10 cellular contexts compared by ENCODE assay signal in genomic region chr2:109644571-109645275, GRCh38. TPM values are rescaled to one million over a fixed set of nuclear protein-coding genes. Genes with fewer than 3 reads are reported as not detected.
DNase-seq lines count a peak whose midpoint lies in the region; ATAC-seq and TF ChIP-seq lines count a peak whose summit lies in the region.
"Had no signal": no experiment of that assay in that cellular context is flagged by ENCODE, and none has a peak within 500 bp of the region (broad histone marks: within the 10 kb centered on the region; RNA-seq: fewer than 3 reads in every experiment).

No MANE protein-coding gene starts in this region.

- peaks cover 36% of the 10 kb centered on the region for H3K4me1 Mint-ChIP-seq in nephron progenitor cell
- H3K4me1 Mint-ChIP-seq: activated naive CD8-positive, alpha-beta T cell treated with anti-CD3 and anti-CD28 coated beads, Interleukin-2, amount 50 U/mL, for 24 hours; natural killer cell had no signal

- no peaks in the 10 kb centered on the region for H3K9me3 Mint-ChIP-seq in nephron progenitor cell
- H3K9me3 Mint-ChIP-seq: activated naive CD8-positive, alpha-beta T cell treated with anti-CD3 and anti-CD28 coated beads, Interleukin-2, amount 50 U/mL, for 24 hours; natural killer cell had no signal

- no peak overlapping the region for H3K4me3 ChIP-seq in esophagus squamous epithelium

- DNase-seq in NCI-H446 treated with DMSO at 0.1 percent for 48 hours (lab: John Stamatoyannopoulos, UW) (peak; percentile 29), esophagus squamous epithelium (lab: John Stamatoyannopoulos, UW) (no peak), nephron progenitor cell (peak; percentile 39), NOMO-1 treated with DMSO at 0.1 percent for 48 hours (lab: John Stamatoyannopoulos, UW; ENCODE audit: unreplicated experiment) (no peak)
- no peak for DNase-seq in activated CD4-positive, alpha-beta T cell treated with anti-CD3 and anti-CD28 coated beads for 4 hours
- no peak for DNase-seq in stimulated activated CD4-positive, alpha-beta T cell treated with anti-CD3 and anti-CD28 coated beads, Interleukin-4, amount 100 ng/mL, for 24 hours
- DNase-seq: activated naive CD8-positive, alpha-beta T cell treated with anti-CD3 and anti-CD28 coated beads, Interleukin-2, amount 50 U/mL, for 24 hours; natural killer cell had no signal

- H3K36me3 ChIP-seq in esophagus squamous epithelium: no peaks in the 10 kb centered on the region

- H3K27me3 ChIP-seq in esophagus squamous epithelium: no peaks in the 10 kb centered on the region

- no peak for TF ChIP-seq POLR2A in esophagus squamous epithelium (IDR thresholded peaks at IDR 0.05)

- peaks cover 13 to 23% (median 14%) of the 10 kb centered on the region in 3 donors for H3K4me1 ChIP-seq in esophagus squamous epithelium

- no peak for TF ChIP-seq CTCF in C4-2B (conservative IDR thresholded peaks at IDR 0.05)
- no peak for TF ChIP-seq CTCF in esophagus squamous epithelium (IDR thresholded peaks at IDR 0.05)
- TF ChIP-seq CTCF in nephron progenitor cell (IDR thresholded peaks at IDR 0.05): no peak

- H3K27ac Mint-ChIP-seq in nephron progenitor cell: peak overlapping the region; percentile 58
- H3K27ac Mint-ChIP-seq: activated naive CD8-positive, alpha-beta T cell treated with anti-CD3 and anti-CD28 coated beads, Interleukin-2, amount 50 U/mL, for 24 hours; natural killer cell had no signal

- no peak for ATAC-seq in GM18519 (IDR thresholded peaks at IDR 0.05; ENCODE audit: low FRiP score, unreplicated experiment)
- ATAC-seq: activated naive CD8-positive, alpha-beta T cell treated with anti-CD3 and anti-CD28 coated beads, Interleukin-2, amount 50 U/mL, for 24 hours; natural killer cell had no signal

- H3K36me3 Mint-ChIP-seq in nephron progenitor cell (ENCODE audit: low read depth): no peaks in the 10 kb centered on the region
- H3K36me3 Mint-ChIP-seq: natural killer cell had no signal

- H3K9me3 ChIP-seq in esophagus squamous epithelium: no peaks in the 10 kb centered on the region

- intact Hi-C loops in esophagus squamous epithelium (cut with DNase I): no loop called here

- peaks cover 13% of the 10 kb centered on the region for H3K27me3 Mint-ChIP-seq in nephron progenitor cell (ENCODE audit: low read depth, poor library complexity)

- H3K27ac ChIP-seq in C4-2B: peak overlapping the region; percentile 69
- H3K27ac ChIP-seq in esophagus squamous epithelium: peak overlapping the region; percentile 43 to 72 (median 69)

- 28 to 31% methylated on average over 9 to 10 of the region's 12 CpGs for WGBS in esophagus squamous epithelium, 2 donors

- peak overlapping the region; percentile 36 for H3K4me3 Mint-ChIP-seq in nephron progenitor cell
- H3K4me3 Mint-ChIP-seq: activated naive CD8-positive, alpha-beta T cell treated with anti-CD3 and anti-CD28 coated beads, Interleukin-2, amount 50 U/mL, for 24 hours; natural killer cell had no signal

RNA-seq across cellular contexts. Expression of gene SOWAHC, which starts 30.6 kb away (rescaled TPM):
- 10 to 100 TPM; 47.9 to 87.9 (median 69.7) TPM for total RNA-seq in esophagus squamous epithelium

RNA-seq across cellular contexts. Expression of gene SEPTIN10, which starts 31.0 kb away (rescaled TPM):
- 100 to 1,000 TPM in 1 of 4 donors, 10 to 100 TPM in 3; 83.6 to 132 (median 86.4) TPM for total RNA-seq in esophagus squamous epithelium

Comparison
In these comparisons a context has a peak if more than half of its experiments do, and no peak if none do; other contexts are left out.
1. DNase-seq: peak in NCI-H446 treated with DMSO at 0.1 percent for 48 hours (single experiment) and nephron progenitor cell (single experiment); none in esophagus squamous epithelium (single experiment), activated CD4-positive, alpha-beta T cell treated with anti-CD3 and anti-CD28 coated beads for 4 hours (0 of 2), stimulated activated CD4-positive, alpha-beta T cell treated with anti-CD3 and anti-CD28 coated beads, Interleukin-4, amount 100 ng/mL, for 24 hours (single experiment) and NOMO-1 treated with DMSO at 0.1 percent for 48 hours (single experiment).